In genomic region chr7:33157781-33158180, GRCh38 we compare ENCODE assay signal across 34 cellular contexts. TPM values are rescaled to one million over a fixed set of nuclear protein-coding genes. Genes with fewer than 3 reads are reported as not detected.
DNase-seq lines count a peak whose midpoint lies in the region; ATAC-seq, FAIRE-seq and TF ChIP-seq lines count a peak whose summit lies in the region.
"Had no signal": no experiment of that assay in that cellular context is flagged by ENCODE, and none has a peak within 500 bp of the region (broad histone marks: within the 10 kb centered on the region; RNA-seq: fewer than 3 reads in every experiment).

No MANE protein-coding gene starts in this region.

- H3K27me3 ChIP-seq in heart right ventricle = no peaks in the 10 kb centered on the region
- H3K27me3 ChIP-seq in astrocyte (ENCODE audit: insufficient read depth, low read length) = no peaks in the 10 kb centered on the region
- no peaks in the 10 kb centered on the region for H3K27me3 ChIP-seq in thyroid gland
- peaks cover under 1% of the 10 kb centered on the region for H3K27me3 ChIP-seq in endodermal cell (ENCODE audit: control insufficient read depth, insufficient read depth, low read length, poor library complexity, severe bottlenecking)
- H3K27me3 ChIP-seq: tibial nerve had no signal

- H3K9ac ChIP-seq in astrocyte (ENCODE audit: low read length) (no peak overlapping the region), endodermal cell (ENCODE audit: extremely low read depth, low read length, poor library complexity, severe bottlenecking) (no peak overlapping the region)

- H3K4me1 Mint-ChIP-seq in astrocyte (ENCODE audit: low read depth, unreplicated experiment) = peaks cover 10% of the 10 kb centered on the region
- H3K4me1 Mint-ChIP-seq in endodermal cell = no peaks in the 10 kb centered on the region
- H3K4me1 Mint-ChIP-seq: immature natural killer cell; naive thymus-derived CD8-positive, alpha-beta T cell; stimulated activated naive CD8-positive, alpha-beta T cell treated with anti-CD3 and anti-CD28 coated beads, Interleukin-15, amount 100 ng/mL, for 72 hours had no signal

- FAIRE-seq in astrocyte (lab: Jason Lieb, UNC) = no peak
- FAIRE-seq: A204.1, GM12892, H1 had no signal

- H3K4me3 ChIP-seq in heart right ventricle = no peak overlapping the region
- no peak overlapping the region for H3K4me3 ChIP-seq in astrocyte (ENCODE audit: insufficient read depth, low read depth, low read length)
- no peak overlapping the region for H3K4me3 ChIP-seq in fibroblast of villous mesenchyme (ENCODE audit: low read depth, low read length)
- no peak overlapping the region for H3K4me3 ChIP-seq in thyroid gland (replicated peaks in 1 of 3)
- no peak overlapping the region for H3K4me3 ChIP-seq in endodermal cell (ENCODE audit: low read length)
- H3K4me3 ChIP-seq: PC-9, skin epidermis, tibial nerve had no signal

- H3K4me1 ChIP-seq in heart right ventricle (peaks cover 0 to 22% (median 13%) of the 10 kb centered on the region in 9 donors), astrocyte (ENCODE audit: insufficient read depth, low read length) (no peaks in the 10 kb centered on the region), thyroid gland (peaks cover 17 to 34% of the 10 kb centered on the region in 2 donors), endodermal cell (ENCODE audit: control insufficient read depth, insufficient read depth, low read length) (no peaks in the 10 kb centered on the region)

- WGBS in heart right ventricle, 2 donors = 47 to 49% methylated on average over 2 of the region's 2 CpGs
- 43 to 81% methylated on average over 2 of the region's 2 CpGs for WGBS in thyroid gland, 2 donors
- 43 to 100% methylated on average over 1 to 2 of the region's 2 CpGs for WGBS in endodermal cell (ENCODE audit: insufficient coverage in 1 of 2, insufficient read length in 1 of 2), 2 experiments

- DNase-seq in heart right ventricle (no peak), Right ventricle myocardium inferior (ENCODE audit: missing footprints) (no peak), astrocyte (ENCODE audit: low read depth) (peak; percentile 5), fibroblast of villous mesenchyme (ENCODE audit: low read depth) (peak; percentile 19), thyroid gland (no peak), endodermal cell (no peak)
- no peak for DNase-seq in stimulated activated CD4-positive, alpha-beta T cell treated with anti-CD3 and anti-CD28 coated beads, Interleukin-4, amount 100 ng/mL, for 1 hour
- DNase-seq: activated CD4-positive, alpha-beta memory T cell treated with anti-CD3 and anti-CD28 coated beads, Interleukin-2, amount 10 ng/mL, durations not matched to agents 7 days and 5 days; anterior cingulate cortex; CD8-positive, alpha-beta T cell; central memory CD4-positive, alpha-beta T cell; hippocampal formation; immature natural killer cell; mesendoderm; naive thymus-derived CD8-positive, alpha-beta T cell; NCI-H1092; NCI-H187; NCI-H2171 treated with DMSO at 0.1 percent for 48 hours; NCI-H524; PC-9; SHP77 treated with DMSO at 0.1 percent for 48 hours; stimulated activated CD8-positive, alpha-beta memory T cell treated with anti-CD3 and anti-CD28 coated beads, Interleukin-4, amount 100 ng/mL, for 48 hours; stimulated activated naive CD8-positive, alpha-beta T cell treated with anti-CD3 and anti-CD28 coated beads, Interleukin-15, amount 100 ng/mL, for 72 hours; T-helper 1 cell had no signal

- H3K4me2 ChIP-seq in astrocyte (ENCODE audit: low read length) = no peak overlapping the region
- H3K4me2 ChIP-seq: PC-9 had no signal

- H3K27ac Mint-ChIP-seq in astrocyte (ENCODE audit: unreplicated experiment) (no peak overlapping the region), endodermal cell (no peak overlapping the region)
- H3K27ac Mint-ChIP-seq: activated CD4-positive, alpha-beta memory T cell treated with anti-CD3 and anti-CD28 coated beads, Interleukin-2, amount 10 ng/mL, durations not matched to agents 7 days and 5 days; activated naive CD4-positive, alpha-beta T cell treated with anti-CD3 and anti-CD28 coated beads, Interleukin-2, amount 50 U/mL, for 72 hours; activated T-helper 2 cell treated with anti-CD3 and anti-CD28 coated beads, Interferon-gamma antibody, Interleukin-2, Interleukin-4, amounts not matched to agents 10 μg/mL and 5 μg/mL and 100 μg/mL, durations not matched to agents 14 hours and 24 hours and 36 hours; B cell; CD8-positive, alpha-beta T cell; immature natural killer cell; naive thymus-derived CD8-positive, alpha-beta T cell; stimulated activated naive CD8-positive, alpha-beta T cell treated with anti-CD3 and anti-CD28 coated beads, Interleukin-15, amount 100 ng/mL, for 72 hours had no signal

- no peak overlapping the region for H2AFZ ChIP-seq in astrocyte (ENCODE audit: low read depth, low read length)
- H2AFZ ChIP-seq: PC-9 had no signal

- TF ChIP-seq CTCF in heart right ventricle (IDR thresholded peaks at IDR 0.05) (no peak), astrocyte (IDR thresholded peaks at IDR 0.05; ENCODE audit: insufficient read depth, low read depth, low read length) (no peak), fibroblast of villous mesenchyme (IDR thresholded peaks at IDR 0.05; ENCODE audit: insufficient read depth, low read depth, low read length) (no peak), thyroid gland (IDR thresholded peaks at IDR 0.05) (no peak), endodermal cell (conservative IDR thresholded peaks at IDR 0.05) (no peak)

- H3K79me2 ChIP-seq in astrocyte (ENCODE audit: insufficient read depth, low read length) = no peaks in the 10 kb centered on the region

- H3K36me3 ChIP-seq in heart right ventricle (peaks cover 0 to 24% (median 0%) of the 10 kb centered on the region in 9 donors), astrocyte (ENCODE audit: insufficient read depth, low read length) (no peaks in the 10 kb centered on the region), thyroid gland (no peaks in the 10 kb centered on the region), endodermal cell (ENCODE audit: control insufficient read depth, insufficient read depth, low read length) (no peaks in the 10 kb centered on the region)

- H3K4me3 Mint-ChIP-seq in astrocyte (ENCODE audit: unreplicated experiment) = no peak overlapping the region
- H3K4me3 Mint-ChIP-seq in endodermal cell = no peak overlapping the region
- H3K4me3 Mint-ChIP-seq: activated CD4-positive, alpha-beta memory T cell treated with anti-CD3 and anti-CD28 coated beads, Interleukin-2, amount 10 ng/mL, durations not matched to agents 7 days and 5 days; B cell; CD8-positive, alpha-beta T cell; immature natural killer cell; naive thymus-derived CD8-positive, alpha-beta T cell; stimulated activated naive CD8-positive, alpha-beta T cell treated with anti-CD3 and anti-CD28 coated beads, Interleukin-15, amount 100 ng/mL, for 72 hours had no signal

- H3K27me3 Mint-ChIP-seq in astrocyte (ENCODE audit: low read depth, unreplicated experiment) (no peaks in the 10 kb centered on the region), endodermal cell (ENCODE audit: insufficient read depth) (no peaks in the 10 kb centered on the region)
- H3K27me3 Mint-ChIP-seq: activated CD4-positive, alpha-beta memory T cell treated with anti-CD3 and anti-CD28 coated beads, Interleukin-2, amount 10 ng/mL, durations not matched to agents 7 days and 5 days; B cell; naive thymus-derived CD8-positive, alpha-beta T cell; stimulated activated naive CD8-positive, alpha-beta T cell treated with anti-CD3 and anti-CD28 coated beads, Interleukin-15, amount 100 ng/mL, for 72 hours had no signal

- H3K9me3 Mint-ChIP-seq in astrocyte (ENCODE audit: unreplicated experiment) = peaks cover 6% of the 10 kb centered on the region
- H3K9me3 Mint-ChIP-seq in endodermal cell = peaks cover 1% of the 10 kb centered on the region
- H3K9me3 Mint-ChIP-seq: activated CD4-positive, alpha-beta memory T cell treated with anti-CD3 and anti-CD28 coated beads, Interleukin-2, amount 10 ng/mL, durations not matched to agents 7 days and 5 days; activated naive CD4-positive, alpha-beta T cell treated with anti-CD3 and anti-CD28 coated beads, Interleukin-2, amount 50 U/mL, for 72 hours; activated T-helper 2 cell treated with anti-CD3 and anti-CD28 coated beads, Interferon-gamma antibody, Interleukin-2, Interleukin-4, amounts not matched to agents 10 μg/mL and 5 μg/mL and 100 μg/mL, durations not matched to agents 14 hours and 24 hours and 36 hours; CD8-positive, alpha-beta T cell; immature natural killer cell; stimulated activated naive CD8-positive, alpha-beta T cell treated with anti-CD3 and anti-CD28 coated beads, Interleukin-15, amount 100 ng/mL, for 72 hours had no signal

- intact Hi-C loops in heart right ventricle (cut with DNase I) = no loop called here
- intact Hi-C loops in Right ventricle myocardium inferior (cut with DNase I) = no loop called here
- intact Hi-C loops in thyroid gland (cut with DNase I) = no loop called here

- ATAC-seq in heart right ventricle = no peak
- ATAC-seq in Right ventricle myocardium inferior = no peak
- ATAC-seq in GM18511 (IDR thresholded peaks at IDR 0.05; ENCODE audit: unreplicated experiment) = no peak
- ATAC-seq: activated CD4-positive, CD25-positive, alpha-beta regulatory T cell treated with anti-CD3 and anti-CD28 coated beads, Interleukin-2, amount 50 U/mL, for 24 hours; activated naive CD4-positive, alpha-beta T cell treated with anti-CD3 and anti-CD28 coated beads, Interleukin-2, amount 50 U/mL, for 72 hours; CD8-positive, alpha-beta T cell; naive thymus-derived CD8-positive, alpha-beta T cell; stimulated activated naive CD8-positive, alpha-beta T cell treated with anti-CD3 and anti-CD28 coated beads, Interleukin-15, amount 100 ng/mL, for 72 hours had no signal

- TF ChIP-seq POLR2A in thyroid gland (IDR thresholded peaks at IDR 0.05) = no peak

- H3K36me3 Mint-ChIP-seq in astrocyte (ENCODE audit: low read depth, unreplicated experiment) (peaks cover 12% of the 10 kb centered on the region), endodermal cell (ENCODE audit: low read depth) (peaks cover 3% of the 10 kb centered on the region)
- H3K36me3 Mint-ChIP-seq: activated naive CD4-positive, alpha-beta T cell treated with anti-CD3 and anti-CD28 coated beads, Interleukin-2, amount 50 U/mL, for 72 hours had no signal

- peak overlapping the region in 7 of 10 donors; percentile 8 to 73 (median 33) for H3K27ac ChIP-seq in heart right ventricle
- no peak overlapping the region for H3K27ac ChIP-seq in astrocyte (ENCODE audit: low read depth, low read length)
- peak overlapping the region; percentile 45 to 61 (median 56) for H3K27ac ChIP-seq in thyroid gland
- H3K27ac ChIP-seq in endodermal cell (ENCODE audit: low read depth, low read length) = no peak overlapping the region
- H3K27ac ChIP-seq: PC-9 had no signal

- no peaks in the 10 kb centered on the region for H4K20me1 ChIP-seq in astrocyte (ENCODE audit: insufficient read depth, low read length)

- H3K9me3 ChIP-seq in heart right ventricle = peaks cover 0 to 5% (median 0%) of the 10 kb centered on the region in 11 donors
- no peaks in the 10 kb centered on the region for H3K9me3 ChIP-seq in astrocyte (ENCODE audit: insufficient read depth, low read depth, low read length)
- no peaks in the 10 kb centered on the region for H3K9me3 ChIP-seq in thyroid gland
- H3K9me3 ChIP-seq in endodermal cell (ENCODE audit: control insufficient read depth, low read length) = no peaks in the 10 kb centered on the region
- H3K9me3 ChIP-seq: tibial nerve had no signal

RNA-seq across cellular contexts. Expression of gene BBS9, which starts 28.4 kb away (rescaled TPM):
- 10 to 100 TPM in 6 of 10 donors, 1 to 10 TPM in 4; 7.7 to 44.0 (median 10.5) TPM for total RNA-seq in heart right ventricle
- 1 to 10 TPM; 4.1 to 5.5 TPM for polyA plus RNA-seq in heart right ventricle
- 10.2 TPM for total RNA-seq in Right ventricle myocardium inferior
- 25.1 and 25.3 TPM in 2 replicates for total RNA-seq in astrocyte
- 20.7 and 22.9 TPM in 2 replicates for total RNA-seq in fibroblast of villous mesenchyme
- total RNA-seq in thyroid gland = 10 to 100 TPM; 59.2 to 84.8 (median 73.1) TPM
- 10 to 100 TPM; 20.7 to 21.6 TPM for total RNA-seq in endodermal cell
- polyA plus RNA-seq in endodermal cell (2013, experiment 1 of 2) = 15.9 TPM
- polyA plus RNA-seq in endodermal cell (2013, experiment 2 of 2) = 13.7 TPM

RNA-seq across cellular contexts. Expression of gene RP9, which starts 48.6 kb away (rescaled TPM):
- total RNA-seq in heart right ventricle (10 to 100 TPM; 12.9 to 21.5 (median 18.8) TPM), Right ventricle myocardium inferior (20.0 TPM), astrocyte (16.5 and 17.8 TPM in 2 replicates), fibroblast of villous mesenchyme (8.2 and 10.3 TPM in 2 replicates), thyroid gland (10 to 100 TPM in 3 of 4 donors, 1 to 10 TPM in 1; 8.7 to 23.5 (median 12.8) TPM), endodermal cell (10 to 100 TPM; 15.0 to 18.0 TPM)
- polyA plus RNA-seq in heart right ventricle = 10 to 100 TPM; 20.8 to 43.4 TPM
- polyA plus RNA-seq in endodermal cell (2013, experiment 1 of 2) = 21.7 TPM
- 26.9 TPM for polyA plus RNA-seq in endodermal cell (2013, experiment 2 of 2)

Comparison
In these comparisons a context has a peak if more than half of its experiments do, and no peak if none do; other contexts are left out.
1. DNase-seq: peak in astrocyte (single experiment) and fibroblast of villous mesenchyme (single experiment); none in heart right ventricle (0 of 2), Right ventricle myocardium inferior (single experiment), thyroid gland (0 of 2), stimulated activated CD4-positive, alpha-beta T cell treated with anti-CD3 and anti-CD28 coated beads, Interleukin-4, amount 100 ng/mL, for 1 hour (single experiment) and endodermal cell (single experiment).
2. H3K27ac ChIP-seq: peak in heart right ventricle (7 of 10) and thyroid gland (3 of 3); none in astrocyte (single experiment) and endodermal cell (single experiment).